8 cellular contexts compared by ENCODE assay signal in genomic region chr16:50267151-50267631, GRCh38. TPM values are rescaled to one million over a fixed set of nuclear protein-coding genes. Genes with fewer than 3 reads are reported as not detected.
DNase-seq lines count a peak whose midpoint lies in the region; ATAC-seq, FAIRE-seq and TF ChIP-seq lines count a peak whose summit lies in the region.

No MANE protein-coding gene starts in this region.

- ATAC-seq in CD4-positive, alpha-beta T cell (ENCODE audit: poor library complexity): peak; percentile 0
- peak in 1 of 2 donors; percentile 0 for ATAC-seq in naive thymus-derived CD8-positive, alpha-beta T cell

- H3K27ac Mint-ChIP-seq in CD4-positive, alpha-beta T cell: peak overlapping the region; percentile 100
- H3K27ac Mint-ChIP-seq in naive thymus-derived CD8-positive, alpha-beta T cell: peak overlapping the region; percentile 91 to 99 (median 96)

- H3K9me3 Mint-ChIP-seq in CD4-positive, alpha-beta T cell: no peaks in the 10 kb centered on the region
- no peaks in the 10 kb centered on the region for H3K9me3 Mint-ChIP-seq in naive thymus-derived CD8-positive, alpha-beta T cell

- H3K4me1 Mint-ChIP-seq in CD4-positive, alpha-beta T cell (ENCODE audit: low read depth): peaks cover 80% of the 10 kb centered on the region
- peaks cover 49 to 98% (median 84%) of the 10 kb centered on the region in 4 donors for H3K4me1 Mint-ChIP-seq in naive thymus-derived CD8-positive, alpha-beta T cell

- H3K36me3 Mint-ChIP-seq in CD4-positive, alpha-beta T cell (ENCODE audit: low read depth): peaks cover 46% of the 10 kb centered on the region
- peaks cover 0 to 4% (median 2%) of the 10 kb centered on the region in 3 donors for H3K36me3 Mint-ChIP-seq in naive thymus-derived CD8-positive, alpha-beta T cell

- no peak for FAIRE-seq in HTR-8/SVneo (lab: Jason Lieb, UNC)

- peak overlapping the region; percentile 77; the same call in 1 of the 2 replicates for H2AFZ ChIP-seq in MM.1S (ENCODE audit: low read length)

- POLR2A ChIA-PET in CD4-positive, alpha-beta T cell (lab: Charles Lee): interaction anchor here (0.6 to 6.3 kb wide), 6 partner anchors 13 to 1648 kb away, joined by 3 to 77 read pairs (median 13); partner anchors contain the start of gene CYLD
- POLR2A ChIA-PET in naive thymus-derived CD8-positive, alpha-beta T cell (lab: Charles Lee): interaction anchor here (0.6 to 15.0 kb wide), 6 partner anchors 8 to 479 kb away, joined by 3 to 238 read pairs (median 4); no protein-coding TSS in a partner anchor

- H3K9me2 ChIP-seq in MM.1S (replicated peaks; ENCODE audit: insufficient read depth, low read length): no peaks in the 10 kb centered on the region

- H3K9me3 ChIP-seq in CD4-positive, alpha-beta T cell (ENCODE audit: control insufficient read depth, low read length): no peaks in the 10 kb centered on the region
- H3K9me3 ChIP-seq in MM.1S (replicated peaks; ENCODE audit: insufficient read depth, low read length): no peaks in the 10 kb centered on the region

- in situ Hi-C loops in astrocyte of the spinal cord (cut with HindIII; ENCODE audit: low sequenced_read_pairs) (no loop called here), KBM-7 (cut with MboI; ENCODE audit: low pct_unique_long_range_greater_than_20kb, low sequenced_read_pairs) (no loop called here)

- no peaks in the 10 kb centered on the region for H4K20me1 ChIP-seq in MM.1S (ENCODE audit: insufficient read depth, low read length)

- H3F3A ChIP-seq in MM.1S (ENCODE audit: insufficient read depth, low read length): no peaks in the 10 kb centered on the region

- peak overlapping the region; percentile 99 for H3K4me3 Mint-ChIP-seq in CD4-positive, alpha-beta T cell
- H3K4me3 Mint-ChIP-seq in naive thymus-derived CD8-positive, alpha-beta T cell: peak overlapping the region; percentile 90 to 99 (median 96)

- H3K4me3 ChIP-seq in MM.1S (ENCODE audit: low read length) (peak overlapping the region; percentile 73), astrocyte of the spinal cord (ENCODE audit: low read depth, low read length) (peak overlapping the region; percentile 33)

- CTCF ChIA-PET in CD4-positive, alpha-beta T cell (lab: Charles Lee): interaction anchor here (1.9 to 2.1 kb wide), 2 partner anchors 8 to 11 kb away, joined by 6 to 16 read pairs; no protein-coding TSS in a partner anchor

- peak overlapping the region; percentile 97 for H3K27ac ChIP-seq in CD4-positive, alpha-beta T cell (ENCODE audit: low read depth, low read length)
- no peak overlapping the region for H3K27ac ChIP-seq in MM.1S (ENCODE audit: low read length)

- no peaks in the 10 kb centered on the region for H3K27me3 ChIP-seq in CD4-positive, alpha-beta T cell (ENCODE audit: control insufficient read depth, insufficient read depth, low read length)
- H3K27me3 ChIP-seq in MM.1S (replicated peaks; ENCODE audit: insufficient read depth, low read length): no peaks in the 10 kb centered on the region

- H3K27me3 Mint-ChIP-seq in CD4-positive, alpha-beta T cell: no peaks in the 10 kb centered on the region
- H3K27me3 Mint-ChIP-seq in naive thymus-derived CD8-positive, alpha-beta T cell: no peaks in the 10 kb centered on the region

- peaks cover 15% of the 10 kb centered on the region for H3K4me1 ChIP-seq in MM.1S (ENCODE audit: low read length)

- peak in 1 of 10 experiments; percentile 33 for DNase-seq in CD4-positive, alpha-beta T cell
- DNase-seq in MM.1S (no peak), astrocyte of the spinal cord (ENCODE audit: low read depth, low spot score) (no peak), HTR-8/SVneo (ENCODE audit: insufficient read length, low spot score) (no peak), germinal center (ENCODE audit: low spot score) (no peak), KBM-7 (no peak), NCI-H510A treated with DMSO at 0.1 percent for 48 hours (lab: John Stamatoyannopoulos, UW) (no peak)
- peak in 1 of 10 donors; percentile 61 for DNase-seq in naive thymus-derived CD8-positive, alpha-beta T cell

- peak overlapping the region; percentile 89 for H3K4me2 ChIP-seq in MM.1S (ENCODE audit: low read depth, low read length)

- intact Hi-C loops in CD4-positive, alpha-beta T cell (cut with DNase I, micrococcal nuclease): loop anchor here (2.0 to 10.0 kb wide), 10 partner anchors 16 to 480 kb away; partner anchors contain the start of genes NKD1 (in 1 of the 2) and TENT4B (in 1 of the 2)

- no peaks in the 10 kb centered on the region for H3K36me3 ChIP-seq in MM.1S (replicated peaks; ENCODE audit: insufficient read depth, low read length)

- no peak for TF ChIP-seq CTCF in CD4-positive, alpha-beta T cell (IDR thresholded peaks at IDR 0.05)
- no peak for TF ChIP-seq CTCF in MM.1S (IDR thresholded peaks at IDR 0.05; ENCODE audit: low read length)
- no peak for TF ChIP-seq CTCF in astrocyte of the spinal cord (IDR thresholded peaks at IDR 0.05; ENCODE audit: low read depth, low read length)

- peak overlapping the region; percentile 66; the same call in 1 of the 2 replicates for H3K9ac ChIP-seq in MM.1S (ENCODE audit: low read length)

- H3K79me2 ChIP-seq in MM.1S (ENCODE audit: low read length): peaks cover 17% of the 10 kb centered on the region; the same call in 1 of the 2 replicates

RNA-seq across cellular contexts. Expression of gene ADCY7, which starts 0.8 kb away (rescaled TPM):
- total RNA-seq in CD4-positive, alpha-beta T cell: 100 to 1,000 TPM; 136 to 147 TPM
- 100 to 1,000 TPM; 133 to 135 TPM for total RNA-seq in naive thymus-derived CD8-positive, alpha-beta T cell
- 10 to 100 TPM; 60.1 to 72.8 (median 64.6) TPM for polyA plus RNA-seq in naive thymus-derived CD8-positive, alpha-beta T cell
